In the genomic region with DNA sequence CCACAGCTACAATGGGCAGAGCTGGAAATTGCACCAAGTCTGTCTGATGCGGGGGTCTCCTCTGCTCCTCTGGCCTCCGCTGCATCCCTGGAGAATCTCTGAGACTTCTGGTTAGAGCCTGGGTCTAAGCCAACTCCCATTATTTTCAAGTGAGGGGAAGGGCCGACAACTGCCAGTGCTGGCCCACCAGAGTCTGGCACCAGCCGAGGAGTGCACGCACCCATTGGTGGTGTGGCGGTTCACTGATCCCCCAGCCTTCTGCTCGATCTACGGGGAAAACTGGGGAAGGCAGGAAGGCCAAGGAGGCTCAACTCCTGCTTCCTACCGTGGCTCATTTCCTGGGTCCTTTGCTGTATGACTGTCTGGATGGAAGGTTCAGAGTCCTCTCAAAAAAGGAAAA, we compare ENCODE assay signal across 19 cellular contexts. TPM values are rescaled to one million over a fixed set of nuclear protein-coding genes. Genes with fewer than 3 reads are reported as not detected.
DNase-seq lines count a peak whose midpoint lies in the region; ATAC-seq, FAIRE-seq and TF ChIP-seq lines count a peak whose summit lies in the region.
"Had no signal": no experiment of that assay in that cellular context is flagged by ENCODE, and none has a peak within 500 bp of the region (broad histone marks: within the 10 kb centered on the region; RNA-seq: fewer than 3 reads in every experiment).

No MANE protein-coding gene starts in this region.

- intact Hi-C loops in ascending aorta (cut with DNase I), result no loop called here

- H2BK20ac ChIP-seq in H1 (ENCODE audit: low read length), result no peak overlapping the region

- no peak overlapping the region for H3K23ac ChIP-seq in H1 (ENCODE audit: insufficient read length)

- no peaks in the 10 kb centered on the region for H3K79me1 ChIP-seq in H1 (ENCODE audit: low read depth, low read length)

- H4K5ac ChIP-seq in H1 (ENCODE audit: insufficient read length, low read depth, low read length), result no peak overlapping the region

- 95% methylated on average over 9 of the region's 9 CpGs; no CpG with 5 or more reads in 1 of the 2 experiments for WGBS in H1 (ENCODE audit: extremely low coverage in 1 of 2, insufficient coverage in 1 of 2, insufficient read length in 1 of 2, insufficient replicate concordance in 2 of 2, low coverage in 1 of 2, low lambda C conversion rate in 2 of 2, missing lambda C conversion rate in 1 of 2), 2 experiments

- H3K4me3 ChIP-seq in H1 (ENCODE audit: extremely low read depth in 1 of 4, insufficient read depth in 2 of 4, low read depth in 3 of 4, low read length in 4 of 4) (no peak overlapping the region), neutrophil (ENCODE audit: low read depth in 1 of 2, low read length in 1 of 2) (no peak overlapping the region), ascending aorta (no peak overlapping the region)
- H3K4me3 ChIP-seq: BLaER1 treated with 17β-estradiol and CSF1 and Interleukin-3, amounts not matched to agents 10 nM and 100 nM; GM12878; GM23248 had no signal

- TF ChIP-seq CTCF in H1 (IDR thresholded peaks at IDR 0.05; ENCODE audit: control extremely low read depth in 1 of 3, insufficient read depth in 1 of 3, low read depth in 1 of 3, low read length in 3 of 3) (no peak), neutrophil (IDR thresholded peaks at IDR 0.05) (no peak), ascending aorta (IDR thresholded peaks at IDR 0.05) (no peak)

- CTCF ChIA-PET in H1 (lab: Charles Lee; ENCODE audit: partially characterized antibody), result no interaction called here

- no peak overlapping the region for H2BK15ac ChIP-seq in H1 (ENCODE audit: low read length)

- H3K27ac ChIP-seq in H1 (ENCODE audit: low read depth, low read length), result 0 out of 2 replicates have a peak overlapping the region, but pooled peaks have one; percentile 1
- peak overlapping the region; percentile 56 for H3K27ac ChIP-seq in neutrophil
- no peak overlapping the region for H3K27ac ChIP-seq in ascending aorta
- H3K27ac ChIP-seq: BLaER1 treated with 17β-estradiol and CSF1 and Interleukin-3, amounts not matched to agents 10 nM and 100 nM; GM23248 had no signal

- TF ChIP-seq RAD21 in H1 (IDR thresholded peaks at IDR 0.05 in 1 of 2, conservative IDR thresholded peaks at IDR 0.05 in 1 of 2; ENCODE audit: low read depth in 2 of 2, low read length in 2 of 2), result no peak

- no peak overlapping the region for H3K4ac ChIP-seq in H1 (replicated peaks; ENCODE audit: insufficient read length, low read depth, low read length)

- no peak overlapping the region for H4K91ac ChIP-seq in H1 (replicated peaks; ENCODE audit: insufficient read length, low read length)

- H2AK5ac ChIP-seq in H1 (ENCODE audit: low read depth, low read length), result no peak overlapping the region

- peaks cover 3 to 33% (median 23%) of the 10 kb centered on the region in 4 experiments for H3K36me3 ChIP-seq in H1 (ENCODE audit: control insufficient read depth in 2 of 4, insufficient read depth in 4 of 4, low read length in 3 of 4)
- peaks cover 83% of the 10 kb centered on the region for H3K36me3 ChIP-seq in neutrophil
- peaks cover 49 to 62% of the 10 kb centered on the region in 2 donors for H3K36me3 ChIP-seq in ascending aorta

- H3K23me2 ChIP-seq in H1 (ENCODE audit: low read depth, low read length), result no peaks in the 10 kb centered on the region

- no peak for TF ChIP-seq EP300 in H1 (IDR thresholded peaks at IDR 0.05; ENCODE audit: borderline replicate concordance in 1 of 2, low read depth in 2 of 2, low read length in 2 of 2)

- H3K4me1 ChIP-seq in H1 (replicated peaks in 1 of 4; ENCODE audit: control insufficient read depth in 3 of 4, insufficient read depth in 4 of 4, low read length in 3 of 4), result peaks cover 0 to 9% (median 4%) of the 10 kb centered on the region in 4 experiments; a peak in 6 of 7 replicates
- peaks cover 48 to 58% of the 10 kb centered on the region in 2 experiments for H3K4me1 ChIP-seq in neutrophil (ENCODE audit: control insufficient read depth in 1 of 2, insufficient read depth in 1 of 2, low read depth in 1 of 2, low read length in 1 of 2)
- peaks cover 0 to 9% of the 10 kb centered on the region in 2 donors for H3K4me1 ChIP-seq in ascending aorta

- no peak overlapping the region for H3K14ac ChIP-seq in H1 (ENCODE audit: insufficient read length)

- H3K79me2 ChIP-seq in H1 (ENCODE audit: control insufficient read depth in 1 of 2, insufficient read depth in 2 of 2, low read length in 2 of 2), result peaks cover 0 to 5% of the 10 kb centered on the region in 2 experiments; a peak in 1 of 4 replicates

- no peak overlapping the region for H3K9ac ChIP-seq in H1 (replicated peaks in 1 of 4; ENCODE audit: extremely low read depth in 1 of 4, low read depth in 3 of 4, low read length in 3 of 4)
- H3K9ac ChIP-seq: BLaER1 treated with 17β-estradiol and CSF1 and Interleukin-3, amounts not matched to agents 10 nM and 100 nM; GM23248 had no signal

- ATAC-seq in GM21737 (IDR thresholded peaks at IDR 0.05; ENCODE audit: unreplicated experiment), result no peak
- ATAC-seq: GM12878, HCT116 had no signal

- no peak overlapping the region for H2BK12ac ChIP-seq in H1 (ENCODE audit: low read depth, low read length)

- H3K27me3 ChIP-seq in H1 (replicated peaks in 1 of 4; ENCODE audit: control insufficient read depth in 3 of 4, extremely low read depth in 1 of 4, insufficient read depth in 3 of 4, low read length in 3 of 4) (no peaks in the 10 kb centered on the region), neutrophil (no peaks in the 10 kb centered on the region), ascending aorta (no peaks in the 10 kb centered on the region)
- H3K27me3 ChIP-seq: BLaER1 treated with 17β-estradiol and CSF1 and Interleukin-3, amounts not matched to agents 10 nM and 100 nM had no signal

- no peak overlapping the region for H2BK120ac ChIP-seq in H1 (replicated peaks; ENCODE audit: low read depth, low read length)

- H2BK5ac ChIP-seq in H1 (ENCODE audit: low read depth, low read length), result 0 out of 2 replicates have a peak overlapping the region, but pooled peaks have one; percentile 35

- no peak overlapping the region for H3K56ac ChIP-seq in H1 (replicated peaks; ENCODE audit: insufficient read length, low read depth, low read length)

- no peak overlapping the region for H3K18ac ChIP-seq in H1 (ENCODE audit: extremely low read depth, low read length)

- peaks cover 0 to 2% of the 10 kb centered on the region in 2 experiments for H4K20me1 ChIP-seq in H1 (replicated peaks in 1 of 2; ENCODE audit: control insufficient read depth in 1 of 2, insufficient read depth in 2 of 2, low read length in 2 of 2)
- H4K20me1 ChIP-seq: BLaER1 treated with 17β-estradiol and CSF1 and Interleukin-3, amounts not matched to agents 10 nM and 100 nM had no signal

- POLR2A ChIA-PET in H1 (lab: Charles Lee; ENCODE audit: partially characterized antibody), result interaction anchor here (0.9 to 2.5 kb wide), 2 partner anchors 9 to 80 kb away, joined by 3 to 12 read pairs; no protein-coding TSS in a partner anchor

- H2AFZ ChIP-seq in H1 (ENCODE audit: low read length), result no peak overlapping the region
- H2AFZ ChIP-seq: GM23248 had no signal

- FAIRE-seq in H1 (lab: Jason Lieb, UNC), result no peak
- FAIRE-seq: GM12878, GM18507 had no signal

- no peak overlapping the region for H4K8ac ChIP-seq in H1 (ENCODE audit: extremely low read depth, insufficient read depth, low read length)

- no peak for TF ChIP-seq POLR2A in H1 (IDR thresholded peaks at IDR 0.05; ENCODE audit: control extremely low read depth in 1 of 2, low read depth in 2 of 2, low read length in 2 of 2)

- no peak overlapping the region for H3K4me2 ChIP-seq in H1 (ENCODE audit: insufficient read depth in 1 of 2, low read depth in 2 of 2, low read length in 2 of 2)
- H3K4me2 ChIP-seq: BLaER1 treated with 17β-estradiol and CSF1 and Interleukin-3, amounts not matched to agents 10 nM and 100 nM had no signal

- peaks cover 0 to 4% of the 10 kb centered on the region in 2 experiments; a peak in 1 of 4 replicates for H3K9me3 ChIP-seq in H1 (ENCODE audit: insufficient read depth in 2 of 2, low read depth in 1 of 2, low read length in 1 of 2)
- peaks cover 5% of the 10 kb centered on the region for H3K9me3 ChIP-seq in neutrophil
- peaks cover 0 to under 1% of the 10 kb centered on the region in 2 donors for H3K9me3 ChIP-seq in ascending aorta

- peak; percentile 19 for DNase-seq in activated CD8-positive, alpha-beta memory T cell treated with anti-CD3 and anti-CD28 coated beads for 24 hours
- no peak for DNase-seq in activated CD8-positive, alpha-beta memory T cell treated with anti-CD3 and anti-CD28 coated beads, Interleukin-2, amount 50 U/mL, for 48 hours
- DNase-seq in H1 (ENCODE audit: low read depth in 1 of 2, low spot score in 2 of 2) (no peak), ascending aorta (ENCODE audit: low spot score in 2 of 2) (no peak), NCI-H524 (lab: John Stamatoyannopoulos, UW) (no peak)
- DNase-seq: 8988T; AML-193; Calu3; CD4-positive, CD25-positive, alpha-beta regulatory T cell; DMS 273 treated with DMSO at 0.1 percent for 48 hours; DMS79; GM23248; IMR-90 had no signal

TF ChIP-seq in H1, 55 proteins besides CTCF, POLR2A, EP300 and RAD21 (continues in another document):
- TF ChIP-seq TAF7 (optimal IDR thresholded peaks at IDR 0.05; ENCODE audit: borderline replicate concordance, low read depth, low read length) (no peak), CHD2 (IDR thresholded peaks at IDR 0.05; ENCODE audit: low read length) (no peak), RFX5 (IDR thresholded peaks at IDR 0.05; ENCODE audit: borderline replicate concordance, low read depth, low read length) (no peak), CBX8 (IDR thresholded peaks at IDR 0.05; ENCODE audit: borderline replicate concordance, low read depth, low read length) (no peak)

RNA-seq across cellular contexts. Expression of a gene that starts 6.2 kb away (rescaled TPM):
- total RNA-seq in H1 (2021; fragmentation: NEBNext Ultra II Directional; extraction: Animal tissue kit (Norgen Biotek cat#: 25700)), result 126 and 135 TPM in 2 replicates
- polyA plus RNA-seq in H1 (2011; rRNA removed), result 135 and 168 TPM in 2 replicates
- polyA plus RNA-seq in H1 (2011; cell fraction: cytosol; rRNA removed), result 159 TPM
- 86.7 TPM for polyA plus RNA-seq in H1 (2011; cell fraction: nucleus; rRNA removed)
- 137 to 177 TPM (median 167 TPM) in 4 replicates for polyA plus RNA-seq in H1 (2012, experiment 1 of 2)
- 169 TPM for polyA plus RNA-seq in H1 (2012, experiment 2 of 2)
- polyA plus RNA-seq in H1 (2013, experiment 1 of 2), result 90.2 TPM
- polyA plus RNA-seq in H1 (2013, experiment 2 of 2), result 97.3 TPM
- 98.2 and 115 TPM in 2 replicates for polyA minus RNA-seq in H1 (2011; rRNA and poly(A)+ RNA removed)
- polyA minus RNA-seq in H1 (2011; cell fraction: cytosol; rRNA and poly(A)+ RNA removed), result 83.5 TPM
- 27.6 TPM for polyA minus RNA-seq in H1 (2011; cell fraction: nucleus; rRNA and poly(A)+ RNA removed)
- 7.7 TPM for total RNA-seq in ascending aorta

RNA-seq across cellular contexts. Expression of a gene that starts 34.5 kb away (rescaled TPM):
- 29.4 and 31.2 TPM in 2 replicates for total RNA-seq in H1 (2021; fragmentation: NEBNext Ultra II Directional; extraction: Animal tissue kit (Norgen Biotek cat#: 25700))
- 27.2 and 29.5 TPM in 2 replicates for polyA plus RNA-seq in H1 (2011; rRNA removed)
- polyA plus RNA-seq in H1 (2011; cell fraction: cytosol; rRNA removed), result 32.8 TPM
- 24.9 TPM for polyA plus RNA-seq in H1 (2011; cell fraction: nucleus; rRNA removed)
- 27.7 to 33.6 TPM (median 29.1 TPM) in 4 replicates for polyA plus RNA-seq in H1 (2012, experiment 1 of 2)
- 22.1 TPM for polyA plus RNA-seq in H1 (2012, experiment 2 of 2)
- polyA plus RNA-seq in H1 (2013, experiment 1 of 2), result 31.5 TPM
- polyA plus RNA-seq in H1 (2013, experiment 2 of 2), result 31.6 TPM
- 13.3 and 15.1 TPM in 2 replicates for polyA minus RNA-seq in H1 (2011; rRNA and poly(A)+ RNA removed)
- 12.4 TPM for polyA minus RNA-seq in H1 (2011; cell fraction: cytosol; rRNA and poly(A)+ RNA removed)
- 9.6 TPM for polyA minus RNA-seq in H1 (2011; cell fraction: nucleus; rRNA and poly(A)+ RNA removed)
- 222 TPM for total RNA-seq in ascending aorta

Comparison
In these comparisons a context has a peak if more than half of its experiments do, and no peak if none do; other contexts are left out.
1. H3K27ac ChIP-seq: peak in H1 (single experiment) and neutrophil (single experiment); none in ascending aorta (0 of 2).
2. RNA of a gene that starts 6.2 kb away (total RNA-seq): 126 to 135 TPM in H1; 7.7 TPM in ascending aorta (single experiment); every median in the first group is over 10 times any median in the second.